ENCODE assay signal across 1 cellular context in the genomic region with DNA sequence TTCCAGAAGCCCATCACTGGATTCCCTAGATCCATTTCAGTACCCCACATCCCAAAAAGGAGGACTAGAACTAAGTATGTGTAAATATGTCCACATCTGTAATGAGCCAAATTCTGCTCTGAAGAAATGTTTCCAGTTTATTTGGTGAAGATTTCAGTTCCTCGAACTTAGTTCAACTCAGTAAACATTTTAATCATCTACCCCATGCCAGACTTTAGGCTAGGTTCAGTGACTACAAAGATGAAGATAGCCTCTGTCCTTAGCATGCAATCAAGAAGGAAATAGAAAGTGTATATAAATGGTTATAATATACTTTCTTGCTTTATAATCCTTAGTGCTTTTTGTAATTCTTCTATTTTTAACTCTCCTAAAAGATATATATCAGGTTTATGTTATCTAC.
TF ChIP-seq lines count a peak whose summit lies in the region.

No MANE protein-coding gene starts in this region.

TF ChIP-seq in liver, 16 proteins besides CTCF, POLR2A, EP300 and RAD21 (continued from another document):
- TF ChIP-seq JUND (IDR thresholded peaks at IDR 0.05), result no peak
- TF ChIP-seq RXRA (IDR thresholded peaks at IDR 0.05), result no peak
- no peak for TF ChIP-seq TAF1 (conservative IDR thresholded peaks at IDR 0.05)
- TF ChIP-seq HNF4G (IDR thresholded peaks at IDR 0.05), result no peak
- TF ChIP-seq ZBTB33 (IDR thresholded peaks at IDR 0.05), result no peak
- no peak for TF ChIP-seq FOXA2 (IDR thresholded peaks at IDR 0.05)
- TF ChIP-seq NR2F2 (IDR thresholded peaks at IDR 0.05), result no peak
- TF ChIP-seq FOXA1 (IDR thresholded peaks at IDR 0.05), result no peak
- no peak for TF ChIP-seq EGR1 (IDR thresholded peaks at IDR 0.05; ENCODE audit: low read depth in 2 of 2)
